ENCODE assay signal across 13 cellular contexts in the genomic region with DNA sequence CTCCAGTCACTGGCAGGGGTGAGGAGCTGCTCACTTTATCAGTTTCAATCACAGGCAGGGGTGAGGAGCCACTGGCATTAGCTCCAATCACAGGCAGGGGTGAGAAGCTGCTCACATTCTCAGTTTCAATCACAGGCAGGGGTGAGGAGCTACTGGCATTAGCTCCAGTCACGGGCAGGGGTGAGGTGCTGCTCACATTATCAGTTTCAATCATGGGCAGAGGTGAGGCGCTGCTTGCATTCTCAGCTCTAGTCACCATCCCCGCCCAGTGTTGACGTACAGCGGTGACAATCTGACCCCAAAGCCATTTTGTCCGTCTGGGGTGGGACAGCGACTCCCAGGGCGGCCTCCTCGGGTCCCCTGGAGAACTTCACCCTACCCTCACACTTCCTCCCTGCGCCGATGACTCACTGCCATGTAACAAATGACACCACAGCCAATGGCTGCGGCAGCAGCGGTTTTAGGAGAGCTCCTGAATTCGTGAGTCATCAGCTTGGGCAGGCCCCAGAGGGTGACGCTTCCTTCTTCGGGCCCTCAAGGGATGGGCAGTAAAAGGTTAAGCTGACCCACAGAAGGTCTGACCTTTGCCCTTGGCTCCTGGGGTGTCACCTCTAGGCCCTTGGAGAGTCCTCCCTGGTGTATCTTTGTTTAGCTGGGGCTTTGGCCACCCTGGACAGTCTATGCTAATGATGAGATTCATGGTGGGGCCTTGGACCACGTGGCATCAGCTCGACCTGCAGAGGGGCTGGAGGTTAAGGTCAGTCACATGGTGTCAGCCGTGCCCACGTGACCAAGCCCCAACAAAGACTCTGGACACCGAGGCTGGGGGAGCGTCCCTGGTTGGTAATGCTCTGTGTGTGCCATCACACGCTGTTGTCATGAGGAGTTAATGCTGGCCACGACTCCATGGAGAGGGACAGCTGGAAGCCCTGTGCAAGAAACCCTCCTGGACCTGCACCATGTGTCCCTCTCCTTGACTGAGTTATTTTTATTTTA.
DNase-seq lines count a peak whose midpoint lies in the region; ATAC-seq and TF ChIP-seq lines count a peak whose summit lies in the region.
"Had no signal": no experiment of that assay in that cellular context is flagged by ENCODE, and none has a peak within 500 bp of the region (broad histone marks: within the 10 kb centered on the region; RNA-seq: fewer than 3 reads in every experiment).

No MANE protein-coding gene starts in this region.

- H3K9me3 ChIP-seq in SJSA1 (replicated peaks) = no peaks in the 10 kb centered on the region

- no peak for TF ChIP-seq CTCF in AG09309 (IDR thresholded peaks at IDR 0.05; ENCODE audit: control insufficient read depth, insufficient read depth, low read depth, low read length, missing control alignments)
- peak; percentile 32; the same call in 1 of the 2 replicates for TF ChIP-seq CTCF in HFFc6 (IDR thresholded peaks at IDR 0.05)

- H3K27ac ChIP-seq in SJSA1 = peak overlapping the region; percentile 30
- H3K27ac ChIP-seq: heart right ventricle, sigmoid colon had no signal

- ATAC-seq in GM18502 (IDR thresholded peaks at IDR 0.05; ENCODE audit: poor library complexity, unreplicated experiment) (no peak), HG02870 (IDR thresholded peaks at IDR 0.05; ENCODE audit: unreplicated experiment) (no peak)
- ATAC-seq: heart right ventricle had no signal

- H3K27me3 Mint-ChIP-seq in HFFc6 (ENCODE audit: insufficient read depth) = peaks cover 11% of the 10 kb centered on the region; the same call in 1 of the 2 replicates
- H3K27me3 Mint-ChIP-seq: dendritic cell treated with granulocyte-macrophage colony-stimulating factor and Interleukin-4, amounts not matched to agents 40 ng/mL and 50 ng/mL, for 4 days had no signal

- peak overlapping the region; percentile 39; the same call in 1 of the 2 replicates for H3K27ac Mint-ChIP-seq in HFFc6
- H3K27ac Mint-ChIP-seq: dendritic cell treated with granulocyte-macrophage colony-stimulating factor and Interleukin-4, amounts not matched to agents 40 ng/mL and 50 ng/mL, for 4 days had no signal

- H3K9me3 Mint-ChIP-seq in HFFc6 = no peaks in the 10 kb centered on the region; the same call in 1 of the 2 replicates

- DNase-seq in AG09309 (ENCODE audit: low read depth) = peak; percentile 33
- DNase-seq in HFFc6 = peak; percentile 68
- peak; percentile 88 to 98 for DNase-seq in SJSA1 (ENCODE audit: low read depth in 1 of 2, low spot score in 2 of 2)
- peak; percentile 70 for DNase-seq in glomerular visceral epithelial cell (ENCODE audit: extremely low spot score)
- no peak for DNase-seq in activated CD8-positive, alpha-beta memory T cell treated with anti-CD3 and anti-CD28 coated beads for 24 hours
- DNase-seq in NCI-H1694 treated with DMSO at 0.1 percent for 48 hours (lab: John Stamatoyannopoulos, UW) = no peak
- DNase-seq: activated effector memory CD4-positive, alpha-beta T cell treated with anti-CD3 and anti-CD28 coated beads, Interleukin-2, amount 50 U/mL, for 16 hours; heart right ventricle; NCI-H524; sigmoid colon had no signal

- no peaks in the 10 kb centered on the region for H3K27me3 ChIP-seq in SJSA1 (replicated peaks)

- peaks cover 7% of the 10 kb centered on the region; the same call in 1 of the 2 replicates for H3K36me3 Mint-ChIP-seq in HFFc6 (ENCODE audit: low read depth)

- H3K4me3 ChIP-seq in AG09309 (ENCODE audit: control insufficient read depth, low read depth, low read length) (no peak overlapping the region), SJSA1 (no peak overlapping the region)
- H3K4me3 ChIP-seq: heart right ventricle, sigmoid colon had no signal

- no peaks in the 10 kb centered on the region for H3K36me3 ChIP-seq in SJSA1
- H3K36me3 ChIP-seq: heart right ventricle, sigmoid colon had no signal

- H3K4me1 Mint-ChIP-seq in HFFc6 (ENCODE audit: low read depth) = peaks cover 27% of the 10 kb centered on the region

- H3K4me3 Mint-ChIP-seq in HFFc6 = no peak overlapping the region
- H3K4me3 Mint-ChIP-seq: dendritic cell treated with granulocyte-macrophage colony-stimulating factor and Interleukin-4, amounts not matched to agents 40 ng/mL and 50 ng/mL, for 4 days had no signal

- H3K4me1 ChIP-seq in SJSA1 (replicated peaks) = peaks cover 18% of the 10 kb centered on the region
- H3K4me1 ChIP-seq: heart right ventricle, sigmoid colon had no signal

Comparison
In these comparisons a context has a peak if more than half of its experiments do, and no peak if none do; other contexts are left out.
1. DNase-seq: peak in AG09309 (single experiment), HFFc6 (single experiment), SJSA1 (2 of 2) and glomerular visceral epithelial cell (single experiment); none in activated CD8-positive, alpha-beta memory T cell treated with anti-CD3 and anti-CD28 coated beads for 24 hours (single experiment) and NCI-H1694 treated with DMSO at 0.1 percent for 48 hours (single experiment).